In genomic region chr2:234592541-234592940, GRCh38 we compare ENCODE assay signal across 24 cellular contexts.
"Had no signal": no experiment of that assay in that cellular context is flagged by ENCODE, and none has a peak within 500 bp of the region (broad histone marks: within the 10 kb centered on the region; RNA-seq: fewer than 3 reads in every experiment).

No MANE protein-coding gene starts in this region.

- ATAC-seq: mucosa of descending colon; naive thymus-derived CD4-positive, alpha-beta T cell; natural killer cell treated with Interleukin-12 subunit alpha and Interleukin-12 subunit beta and Interleukin-15 and Interleukin-18, amount 100 ng/mL, for 72 hours; pancreas; right lobe of liver; stimulated activated memory B cell treated with anti-CD40 and anti-IgM and Interleukin-4, amounts not matched to agents 10 μg/mL and 1 μg/mL and 100 μg/mL, for 72 hours; stimulated activated naive CD8-positive, alpha-beta T cell treated with anti-CD3 and anti-CD28 coated beads, Interleukin-15, amount 100 ng/mL, for 72 hours had no signal

- H3K27me3 ChIP-seq: pancreas, right lobe of liver, tibial nerve, upper lobe of left lung, vagina had no signal

- H3K36me3 ChIP-seq: left ventricle myocardium inferior, pancreas, prostate gland, right lobe of liver, tibial nerve, upper lobe of left lung, vagina had no signal

- H3K9me3 ChIP-seq: left ventricle myocardium inferior, mucosa of descending colon, pancreas, prostate gland, right lobe of liver, tibial nerve, upper lobe of left lung, vagina had no signal

- DNase-seq: hippocampal formation; kidney; left ventricle myocardium inferior; midbrain; mucosa of descending colon; naive thymus-derived CD4-positive, alpha-beta T cell; pancreas; posterior cingulate gyrus; right lobe of liver; stimulated activated CD4-positive, alpha-beta T cell treated with anti-CD3 and anti-CD28 coated beads, Interleukin-1b, Interleukin-23, amount 100 ng/mL, for 48 hours; stimulated activated CD4-positive, alpha-beta T cell treated with anti-CD3 and anti-CD28 coated beads, Interleukin-2, amount 100 ng/mL, for 48 hours; stimulated activated CD4-positive, alpha-beta T cell treated with anti-CD3 and anti-CD28 coated beads, Interleukin-4, amount 100 ng/mL, for 4 hours; stimulated activated CD8-positive, alpha-beta memory T cell treated with anti-CD3 and anti-CD28 coated beads, Interleukin-4, amount 100 ng/mL, for 48 hours; stimulated activated naive CD4-positive, alpha-beta T cell treated with Interleukin-2 at 50 U/mL for 16 hours; stimulated activated naive CD8-positive, alpha-beta T cell treated with anti-CD3 and anti-CD28 coated beads, Interleukin-15, amount 100 ng/mL, for 72 hours; substantia nigra; upper lobe of left lung had no signal

- H3K4me2 ChIP-seq: smooth muscle cell had no signal

- H3K4me1 ChIP-seq: left ventricle myocardium inferior, pancreas, prostate gland, right lobe of liver, tibial nerve, upper lobe of left lung, vagina had no signal

- FAIRE-seq: kidney, pancreas had no signal

- H3K27ac ChIP-seq: left ventricle myocardium inferior, pancreas, prostate gland, right lobe of liver, tibial nerve, upper lobe of left lung, vagina had no signal

- H3K4me3 ChIP-seq: left ventricle myocardium inferior, lung, mucosa of descending colon, pancreas, prostate gland, right lobe of liver, smooth muscle cell, tibial nerve, upper lobe of left lung, vagina had no signal
